ENCODE assay signal across 8 cellular contexts in genomic region chr19:7595466-7596133, GRCh38. TPM values are rescaled to one million over a fixed set of nuclear protein-coding genes. Genes with fewer than 3 reads are reported as not detected.
A peak's percentile ranks its signal among the peaks of the same experiment; 100 is the strongest.
DNase-seq lines count a peak whose midpoint lies in the region; ATAC-seq and TF ChIP-seq lines count a peak whose summit lies in the region.

CAMSAP3 (plus strand) TSS chr19:7595863; CDS start chr19:7596003, 140 bp downstream.

- H3K27me3 Mint-ChIP-seq in CD8-positive, alpha-beta memory T cell, result peaks cover 40 to 49% of the 10 kb centered on the region in 2 donors
- peaks cover 47% of the 10 kb centered on the region for H3K27me3 Mint-ChIP-seq in activated naive CD8-positive, alpha-beta T cell treated with anti-CD3 and anti-CD28 coated beads for 36 hours

- H3K4me3 ChIP-seq in CD8-positive, alpha-beta memory T cell (ENCODE audit: low read length), result no peak within 1 kb of the TSS
- H3K4me3 ChIP-seq in HL-60 (replicated peaks; ENCODE audit: insufficient read depth, low read length) (peak within 1 kb of the TSS; percentile 44), iPS-20b (ENCODE audit: low read length) (peak within 1 kb of the TSS; percentile 80)

- peaks cover 0 to 2% (median 0%) of the 10 kb centered on the region in 3 donors for H3K36me3 Mint-ChIP-seq in CD8-positive, alpha-beta memory T cell
- H3K36me3 Mint-ChIP-seq in activated naive CD8-positive, alpha-beta T cell treated with anti-CD3 and anti-CD28 coated beads for 36 hours, result no peaks in the 10 kb centered on the region

- no peaks in the 10 kb centered on the region for H3K4me1 ChIP-seq in CD8-positive, alpha-beta memory T cell (ENCODE audit: insufficient read depth, low read length)
- H3K4me1 ChIP-seq in iPS-20b (ENCODE audit: insufficient read depth, low read length), result no peaks in the 10 kb centered on the region; the same call in 1 of the 2 replicates

- peaks cover 5 to 8% (median 5%) of the 10 kb centered on the region in 3 donors for H3K4me1 Mint-ChIP-seq in CD8-positive, alpha-beta memory T cell
- H3K4me1 Mint-ChIP-seq in activated naive CD8-positive, alpha-beta T cell treated with anti-CD3 and anti-CD28 coated beads for 36 hours, result no peaks in the 10 kb centered on the region

- ATAC-seq in HG03045 (IDR thresholded peaks at IDR 0.05; ENCODE audit: unreplicated experiment), result no peak

- H3K4me3 Mint-ChIP-seq in CD8-positive, alpha-beta memory T cell, result peak within 1 kb of the TSS; percentile 22 to 86 (median 62)
- peak within 1 kb of the TSS; percentile 67 for H3K4me3 Mint-ChIP-seq in activated naive CD8-positive, alpha-beta T cell treated with anti-CD3 and anti-CD28 coated beads for 36 hours

- DNase-seq in CD8-positive, alpha-beta memory T cell, result peak in 3 of 5 donors; percentile 13 to 37 (median 24)
- DNase-seq in HL-60 (ENCODE audit: low read depth in 1 of 2, low spot score in 1 of 2), result peak; percentile 9 to 38
- DNase-seq in NOMO-1 treated with dmso at 0.1 percent for 144 hours (lab: John Stamatoyannopoulos, UW; ENCODE audit: unreplicated experiment), result peak; percentile 20
- peak; percentile 62 for DNase-seq in activated naive CD8-positive, alpha-beta T cell treated with anti-CD3 and anti-CD28 coated beads for 36 hours
- DNase-seq in stimulated activated CD4-positive, alpha-beta T cell treated with anti-CD3 and anti-CD28 coated beads, Interleukin-15, amount 100 ng/mL, for 24 hours, result peak; percentile 63
- no peak for DNase-seq in Kasumi-1 (lab: John Stamatoyannopoulos, UW)

- no peak within 1 kb of the TSS for H3K27ac ChIP-seq in CD8-positive, alpha-beta memory T cell (ENCODE audit: low read depth, low read length)
- H3K27ac ChIP-seq in HL-60 (replicated peaks) (no peak within 1 kb of the TSS), iPS-20b (ENCODE audit: low read length) (no peak within 1 kb of the TSS)

- H3K36me3 ChIP-seq in CD8-positive, alpha-beta memory T cell (ENCODE audit: insufficient read depth, low read length), result no peaks in the 10 kb centered on the region
- H3K36me3 ChIP-seq in iPS-20b (ENCODE audit: insufficient read depth, low read depth, low read length), result no peaks in the 10 kb centered on the region

- no peak within 1 kb of the TSS for H3K27ac Mint-ChIP-seq in CD8-positive, alpha-beta memory T cell
- no peak within 1 kb of the TSS for H3K27ac Mint-ChIP-seq in activated naive CD8-positive, alpha-beta T cell treated with anti-CD3 and anti-CD28 coated beads for 36 hours

- TF ChIP-seq CTCF in HL-60 (IDR thresholded peaks at IDR 0.05; ENCODE audit: insufficient read depth, low read length), result no peak

- POLR2A ChIA-PET in CD8-positive, alpha-beta memory T cell (lab: Charles Lee), result interaction anchor here (0.6 to 1.2 kb wide), 2 partner anchors 34 to 519 kb away, joined by 3 to 4 read pairs; partner anchors contain the start of genes PET100 and XAB2

- H3K9me3 Mint-ChIP-seq in CD8-positive, alpha-beta memory T cell, result no peaks in the 10 kb centered on the region
- H3K9me3 Mint-ChIP-seq in activated naive CD8-positive, alpha-beta T cell treated with anti-CD3 and anti-CD28 coated beads for 36 hours, result peaks cover 1% of the 10 kb centered on the region

- no peaks in the 10 kb centered on the region for H3K9me3 ChIP-seq in CD8-positive, alpha-beta memory T cell (ENCODE audit: low read length)
- no peaks in the 10 kb centered on the region for H3K9me3 ChIP-seq in iPS-20b (ENCODE audit: insufficient read depth, low read depth, low read length)

- peaks cover 18% of the 10 kb centered on the region for H3K27me3 ChIP-seq in CD8-positive, alpha-beta memory T cell (ENCODE audit: insufficient read depth, low read length, poor library complexity, severe bottlenecking)
- H3K27me3 ChIP-seq in HL-60 (ENCODE audit: insufficient read depth, poor library complexity, severe bottlenecking), result peaks cover 30% of the 10 kb centered on the region
- peaks cover 26% of the 10 kb centered on the region for H3K27me3 ChIP-seq in iPS-20b (ENCODE audit: insufficient read depth, low read length)

- CTCF ChIA-PET in CD8-positive, alpha-beta memory T cell (lab: Charles Lee), result no interaction called here

- peak within 1 kb of the TSS; percentile 69; the same call in 1 of the 2 replicates for H3K9ac ChIP-seq in iPS-20b (ENCODE audit: low read depth, low read length)

RNA-seq across cellular contexts. Expression of gene CAMSAP3, which starts in this region (rescaled TPM):
- under 1 TPM; 0.24 to 0.31 TPM for total RNA-seq in CD8-positive, alpha-beta memory T cell
- polyA plus RNA-seq in CD8-positive, alpha-beta memory T cell, result 0.07 TPM
- under 1 TPM; 0.50 to 0.52 TPM for total RNA-seq in activated naive CD8-positive, alpha-beta T cell treated with anti-CD3 and anti-CD28 coated beads for 36 hours

Comparison
In these comparisons a context has a peak if more than half of its experiments do, and no peak if none do; other contexts are left out.
1. Peak in DNase-seq in CD8-positive, alpha-beta memory T cell; RNA of the gene not detected or under 1 TPM.
2. Peak in DNase-seq in activated naive CD8-positive, alpha-beta T cell treated with anti-CD3 and anti-CD28 coated beads for 36 hours; RNA of the gene not detected or under 1 TPM.
3. DNase-seq: peak in HL-60 (2 of 2), NOMO-1 treated with dmso at 0.1 percent for 144 hours (single experiment) and stimulated activated CD4-positive, alpha-beta T cell treated with anti-CD3 and anti-CD28 coated beads, Interleukin-15, amount 100 ng/mL, for 24 hours (single experiment); none in Kasumi-1 (0 of 2).